17 cellular contexts compared by ENCODE assay signal in genomic region chr22:44438481-44439131, GRCh38.
"Had no signal": no experiment of that assay in that cellular context is flagged by ENCODE, and none has a peak within 500 bp of the region (broad histone marks: within the 10 kb centered on the region; RNA-seq: fewer than 3 reads in every experiment).

No MANE protein-coding gene starts in this region.

- FAIRE-seq: frontal cortex, keratinocyte had no signal

- DNase-seq: activated CD4-positive, alpha-beta T cell treated with anti-CD3 and anti-CD28 coated beads, Interleukin-2, amount 50 U/mL, for 48 hours; activated naive CD4-positive, alpha-beta T cell; activated naive CD8-positive, alpha-beta T cell treated with anti-CD3 and anti-CD28 coated beads for 36 hours; activated T-cell treated with anti-CD3 and anti-CD28 coated beads for 4 hours; amniotic stem cell; dorsolateral prefrontal cortex; hypothalamus; left lung; ovary; stimulated activated CD4-positive, alpha-beta T cell treated with anti-CD3 and anti-CD28 coated beads, Interleukin-4, amount 100 ng/mL, for 4 hours; T-helper 2 cell had no signal

- H3K36me3 ChIP-seq: left lung, ovary, right lobe of liver, thoracic aorta, WERI-Rb-1 had no signal

- H3K4me1 ChIP-seq: right lobe of liver had no signal

- H3K27me3 ChIP-seq: left lung, ovary, right lobe of liver had no signal

- H3K27ac ChIP-seq: dorsolateral prefrontal cortex, left lung, ovary, right lobe of liver, thoracic aorta, WERI-Rb-1 had no signal

- H3K9me3 ChIP-seq: left lung, ovary, right lobe of liver, thoracic aorta had no signal

- H3K4me3 ChIP-seq: dorsolateral prefrontal cortex, left lung, ovary, right lobe of liver, thoracic aorta had no signal

- ATAC-seq: left lung; right lobe of liver; stimulated activated memory B cell treated with anti-CD40 and anti-IgM and Interleukin-4, amounts not matched to agents 10 μg/mL and 1 μg/mL and 100 μg/mL, for 72 hours had no signal
